Comparison of ENCODE assay signal across 2 cellular contexts in genomic region chr20:49570161-49570827, GRCh38.
A peak's percentile ranks its signal among the peaks of the same experiment; 100 is the strongest.
TF ChIP-seq lines count a peak whose summit lies in the region.

No MANE protein-coding gene starts in this region.

TF ChIP-seq in IMR-90, 13 proteins besides CTCF, POLR2A, EP300 and RAD21:
- no peak for TF ChIP-seq CEBPB (IDR thresholded peaks at IDR 0.05; ENCODE audit: low read depth, low read length)

TF ChIP-seq in K562, 482 proteins besides CTCF, POLR2A, EP300 and RAD21:
- TF ChIP-seq RFX5 (IDR thresholded peaks at IDR 0.05; ENCODE audit: low read depth, low read length) = no peak
- no peak for TF ChIP-seq ZBTB1 (CRISPR knock-in tag; IDR thresholded peaks at IDR 0.05; ENCODE audit: borderline replicate concordance, low read depth)
- 0 out of 2 replicates have a peak, but pooled peaks have one; percentile 31 for TF ChIP-seq BCOR (IDR thresholded peaks at IDR 0.05)
- peak; percentile 53 for TF ChIP-seq RBM25 (IDR thresholded peaks at IDR 0.05; ENCODE audit: low read depth, low read length, severe bottlenecking)
- no peak for TF ChIP-seq STAG1 (CRISPR knock-in tag; IDR thresholded peaks at IDR 0.05; ENCODE audit: borderline replicate concordance)
- peak; percentile 58 for TF ChIP-seq CHD4 (IDR thresholded peaks at IDR 0.05; ENCODE audit: insufficient read depth, insufficient replicate concordance, low read depth, low read length, poor library complexity, severe bottlenecking)
- no peak for TF ChIP-seq C11orf30 (IDR thresholded peaks at IDR 0.05; ENCODE audit: low read depth)
TF ChIP-seq in K562: peak in this region for 3.
